Comparison of ENCODE assay signal across 29 cellular contexts in genomic region chr2:41216978-41217377, GRCh38.
"Had no signal": no experiment of that assay in that cellular context is flagged by ENCODE, and none has a peak within 500 bp of the region (broad histone marks: within the 10 kb centered on the region; RNA-seq: fewer than 3 reads in every experiment).

No MANE protein-coding gene starts in this region.

- H3K4me1 ChIP-seq: adrenal gland, ascending aorta, breast epithelium had no signal

- H3K27ac ChIP-seq: adrenal gland, ascending aorta, breast epithelium, cardiac muscle cell, coronary artery, dorsolateral prefrontal cortex had no signal

- H3K27me3 ChIP-seq: adrenal gland, ascending aorta, breast epithelium, cardiac muscle cell had no signal

- FAIRE-seq: frontal cortex had no signal

- DNase-seq: activated CD4-positive, alpha-beta memory T cell treated with anti-CD3 and anti-CD28 coated beads for 36 hours; activated CD4-positive, alpha-beta T cell treated with anti-CD3 and anti-CD28 coated beads for 36 hours; activated CD4-positive, alpha-beta T cell treated with anti-CD3 and anti-CD28 coated beads, Interleukin-2, amount 10 ng/mL, durations not matched to agents 24 days and 14 days; activated CD4-positive, CD25-positive, alpha-beta regulatory T cell; activated CD4-positive, CD25-positive, alpha-beta regulatory T cell treated with anti-CD3 and anti-CD28 coated beads, Interleukin-2, amount 50 U/mL, for 72 hours; activated CD8-positive, alpha-beta memory T cell treated with anti-CD3 and anti-CD28 coated beads, Interleukin-2, amount 10 ng/mL, durations not matched to agents 7 days and 5 days; activated CD8-positive, alpha-beta memory T cell treated with anti-CD3 and anti-CD28 coated beads, Interleukin-2, amount 50 U/mL, for 4 hours; activated CD8-positive, alpha-beta T cell treated with anti-CD3 and anti-CD28 coated beads, Interleukin-2, amount 10 ng/mL, durations not matched to agents 7 days and 5 days; activated effector memory CD4-positive, alpha-beta T cell treated with anti-CD3 and anti-CD28 coated beads, Interleukin-2, amount 50 U/mL, for 16 hours; activated naive CD4-positive, alpha-beta T cell treated with anti-CD3 and anti-CD28 coated beads for 36 hours; activated naive CD8-positive, alpha-beta T cell treated with anti-CD3 and anti-CD28 coated beads for 36 hours; activated naive CD8-positive, alpha-beta T cell treated with anti-CD3 and anti-CD28 coated beads, Interleukin-2, amount 50 U/mL, for 24 hours; activated T-cell treated with anti-CD3 and anti-CD28 coated beads, Interleukin-2, amount 50 U/mL, for 1 hour; activated T-cell treated with anti-CD3 and anti-CD28 coated beads, Interleukin-2, amount 50 U/mL, for 48 hours; adrenal gland; amygdala; dorsolateral prefrontal cortex; effector memory CD4-positive, alpha-beta T cell; endodermal cell; foreskin fibroblast; SW 1271; T-cell; T-helper 9 cell had no signal

- H3K36me3 ChIP-seq: adrenal gland, ascending aorta, breast epithelium, cardiac muscle cell had no signal

- H3K9me3 ChIP-seq: adrenal gland, breast epithelium had no signal

- ATAC-seq: activated CD4-positive, alpha-beta T cell treated with anti-CD3 and anti-CD28 coated beads for 36 hours; activated CD8-positive, alpha-beta memory T cell treated with anti-CD3 and anti-CD28 coated beads, Interleukin-2, amount 10 ng/mL, durations not matched to agents 7 days and 5 days; activated CD8-positive, alpha-beta T cell treated with anti-CD3 and anti-CD28 coated beads, Interleukin-2, amount 10 ng/mL, durations not matched to agents 7 days and 5 days; activated naive CD8-positive, alpha-beta T cell treated with anti-CD3 and anti-CD28 coated beads, Interleukin-2, amount 50 U/mL, for 24 hours; esophagus mucosa; T-cell had no signal

- H3K4me3 ChIP-seq: adrenal gland, ascending aorta, breast epithelium, cardiac muscle cell, coronary artery, dorsolateral prefrontal cortex had no signal
